Comparison of ENCODE assay signal across 6 cellular contexts in the genomic region with DNA sequence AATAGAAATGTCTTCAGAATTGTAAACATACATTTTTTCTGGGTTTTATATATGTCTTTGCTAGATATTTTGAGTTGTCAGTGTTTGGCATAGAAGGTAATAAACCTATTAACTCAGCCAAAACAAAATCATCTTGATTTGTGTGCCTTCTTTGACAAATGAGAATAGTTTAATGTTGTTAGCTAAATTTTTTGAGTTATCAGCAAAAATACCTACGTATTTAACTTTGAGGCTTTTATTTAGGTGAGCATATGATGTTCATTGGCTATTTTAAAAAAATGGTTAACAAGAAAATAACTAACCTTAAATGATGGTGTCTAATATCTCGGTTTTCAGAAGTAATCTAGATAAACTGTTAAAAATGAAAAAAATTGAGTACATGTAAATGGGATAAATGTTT.
"Had no signal": no experiment of that assay in that cellular context is flagged by ENCODE, and none has a peak within 500 bp of the region (broad histone marks: within the 10 kb centered on the region; RNA-seq: fewer than 3 reads in every experiment).

No MANE protein-coding gene starts in this region.

- DNase-seq: IMR-90, KBM-7, KG1 had no signal

- FAIRE-seq: HTR-8/SVneo had no signal

- H3K27ac ChIP-seq: HL-60, KMS-11 had no signal

- H3K4me2 ChIP-seq: KMS-11 had no signal

- H3K9ac ChIP-seq: KMS-11 had no signal
